ENCODE assay signal across 25 cellular contexts in genomic region chr15:31774045-31774444, GRCh38.
A peak's percentile ranks its signal among the peaks of the same experiment; 100 is the strongest.
DNase-seq lines count a peak whose midpoint lies in the region; ATAC-seq and TF ChIP-seq lines count a peak whose summit lies in the region.
"Had no signal": no experiment of that assay in that cellular context is flagged by ENCODE, and none has a peak within 500 bp of the region (broad histone marks: within the 10 kb centered on the region; RNA-seq: fewer than 3 reads in every experiment).

No MANE protein-coding gene starts in this region.

- no peaks in the 10 kb centered on the region for H3K36me3 Mint-ChIP-seq in H9 (ENCODE audit: insufficient read depth in 1 of 3, low read depth in 3 of 3)
- H3K36me3 Mint-ChIP-seq: CD4-positive, CD25-positive, alpha-beta regulatory T cell; IgD-negative memory B cell had no signal

- H3K4me3 ChIP-seq in dorsolateral prefrontal cortex, result no peak overlapping the region
- H3K4me3 ChIP-seq: BLaER1 had no signal

- intact Hi-C loops in dorsolateral prefrontal cortex (cut with DNase I), result no loop called here

- no peak overlapping the region for H3K4me3 Mint-ChIP-seq in H9
- H3K4me3 Mint-ChIP-seq: CD4-positive, CD25-positive, alpha-beta regulatory T cell; IgD-negative memory B cell had no signal

- WGBS in H9 (ENCODE audit: extremely low coverage, insufficient read length, low lambda C conversion rate), result no CpG with 5 or more reads among the region's 5 CpGs

- H3K27ac Mint-ChIP-seq in H9, result no peak overlapping the region; a peak in 2 of 7 replicates
- H3K27ac Mint-ChIP-seq: CD4-positive, CD25-positive, alpha-beta regulatory T cell; IgD-negative memory B cell had no signal

- no peak for ATAC-seq in GM19467 (IDR thresholded peaks at IDR 0.05; ENCODE audit: unreplicated experiment)
- ATAC-seq: PC-3, Right ventricle myocardium inferior had no signal

- no peak overlapping the region for H3K23ac ChIP-seq in H9 (ENCODE audit: insufficient read length, low read depth, low read length)

- no peak overlapping the region for H2BK5ac ChIP-seq in H9 (ENCODE audit: insufficient read length, low read length)

- H3K9me3 Mint-ChIP-seq in H9, result no peaks in the 10 kb centered on the region
- H3K9me3 Mint-ChIP-seq: IgD-negative memory B cell had no signal

- H4K20me1 ChIP-seq in H9 (ENCODE audit: control insufficient read depth, insufficient read depth, insufficient read length), result no peaks in the 10 kb centered on the region
- H4K20me1 ChIP-seq: BLaER1 had no signal

- H2BK12ac ChIP-seq in H9 (ENCODE audit: insufficient read length, low read depth, low read length), result no peak overlapping the region

- H4K91ac ChIP-seq in H9 (ENCODE audit: insufficient read length, low read depth, low read length), result no peak overlapping the region

- H3K27ac ChIP-seq in H9 (ENCODE audit: insufficient read length, low read depth, low read length) (no peak overlapping the region), dorsolateral prefrontal cortex (peak overlapping the region in 47 of 59 donors; percentile 14 to 89 (median 57))
- H3K27ac ChIP-seq: BLaER1, HL-60, KMS-11 had no signal

- H3K14ac ChIP-seq in H9 (ENCODE audit: insufficient read depth, low read length), result no peak overlapping the region

- H2BK15ac ChIP-seq in H9 (ENCODE audit: low read depth, low read length), result no peak overlapping the region

- DNase-seq in ELF-1 (ENCODE audit: low read depth, low spot score) (peak; percentile 16), H9 (peak; percentile 43), dorsolateral prefrontal cortex (no peak), pons (ENCODE audit: low spot score) (peak; percentile 44), NCI-H2227 treated with DMSO at 0.1 percent for 48 hours (lab: John Stamatoyannopoulos, UW) (no peak), DMS114 treated with DMSO at 0.1 percent for 48 hours (lab: John Stamatoyannopoulos, UW; ENCODE audit: unreplicated experiment) (no peak), NCI-H187 treated with DMSO at 0.1 percent for 48 hours (lab: John Stamatoyannopoulos, UW) (no peak)
- DNase-seq: CD4-positive, CD25-positive, alpha-beta regulatory T cell; GF-D8; MM.1S; NCI-H1048; NCI-H1417; NCI-H1694; NCI-H2081; NCI-H2171; NCI-H345; NCI-H524; NCI-H774; PC-3 had no signal

- no peak overlapping the region for H3K18ac ChIP-seq in H9 (ENCODE audit: insufficient read length, low read depth, low read length)

- H3K27me3 Mint-ChIP-seq in H9 (ENCODE audit: low read depth), result no peaks in the 10 kb centered on the region

- no peaks in the 10 kb centered on the region for H3K4me1 ChIP-seq in H9 (ENCODE audit: insufficient read depth, low read length)
- H3K4me1 ChIP-seq: BLaER1 had no signal

- no peak overlapping the region for H3K56ac ChIP-seq in H9 (ENCODE audit: insufficient read length, low read depth, low read length)

- no peak for TF ChIP-seq CTCF in H9 (conservative IDR thresholded peaks at IDR 0.05)
- TF ChIP-seq CTCF in dorsolateral prefrontal cortex (IDR thresholded peaks at IDR 0.05 in 54 of 56, conservative IDR thresholded peaks at IDR 0.05 in 2 of 56; ENCODE audit: low read depth in 1 of 56, partially characterized antibody in 56 of 56), result no peak

- no peaks in the 10 kb centered on the region for H3K79me2 ChIP-seq in H9 (ENCODE audit: insufficient read depth, low read length)

- no peak overlapping the region for H2BK20ac ChIP-seq in H9 (ENCODE audit: low read depth, low read length, poor library complexity, severe bottlenecking)

- H2AK5ac ChIP-seq in H9 (ENCODE audit: insufficient read length, low read length), result no peak overlapping the region

- H3K27me3 ChIP-seq in H9 (ENCODE audit: insufficient read depth, low read length) (no peaks in the 10 kb centered on the region), dorsolateral prefrontal cortex (no peaks in the 10 kb centered on the region)
- H3K27me3 ChIP-seq: BLaER1 had no signal

- H3K9me3 ChIP-seq in H9 (ENCODE audit: control insufficient read depth, low read depth, low read length), result no peaks in the 10 kb centered on the region
- H3K9me3 ChIP-seq: BLaER1 had no signal

- no peak overlapping the region for H3K9ac ChIP-seq in H9 (ENCODE audit: extremely low read depth, insufficient read length, low read length)
- H3K9ac ChIP-seq: BLaER1, KMS-11 had no signal

- H3K79me1 ChIP-seq in H9 (ENCODE audit: insufficient read depth, low read depth, low read length, poor library complexity, severe bottlenecking), result no peaks in the 10 kb centered on the region

- no peak overlapping the region for H2BK120ac ChIP-seq in H9 (ENCODE audit: low read depth, low read length, poor library complexity, severe bottlenecking)

- H4K8ac ChIP-seq in H9 (replicated peaks; ENCODE audit: insufficient read length, low read depth, low read length), result no peak overlapping the region

- H3K4me2 ChIP-seq in H9 (ENCODE audit: insufficient read depth, insufficient read length, low read length), result no peak overlapping the region
- H3K4me2 ChIP-seq: BLaER1, KMS-11 had no signal

- no peak overlapping the region for H2AFZ ChIP-seq in H9 (ENCODE audit: low read length)

- no peak overlapping the region for H3T11ph ChIP-seq in H9 (ENCODE audit: low read length)

- no peak overlapping the region for H4K5ac ChIP-seq in H9 (ENCODE audit: insufficient read length, low read depth, low read length)

- H3K23me2 ChIP-seq in H9 (ENCODE audit: insufficient read length, low read depth, low read length, poor library complexity, severe bottlenecking), result no peaks in the 10 kb centered on the region

- no peak overlapping the region for H3K4ac ChIP-seq in H9 (ENCODE audit: low read depth, low read length)

- H3K4me1 Mint-ChIP-seq in H9, result peaks cover 9 to 10% of the 10 kb centered on the region in 2 experiments
- H3K4me1 Mint-ChIP-seq: CD4-positive, CD25-positive, alpha-beta regulatory T cell; IgD-negative memory B cell had no signal

Comparison
In these comparisons a context has a peak if more than half of its experiments do, and no peak if none do; other contexts are left out.
1. DNase-seq: peak in ELF-1 (single experiment), H9 (single experiment) and pons (single experiment); none in dorsolateral prefrontal cortex (0 of 10), NCI-H2227 treated with DMSO at 0.1 percent for 48 hours (single experiment), DMS114 treated with DMSO at 0.1 percent for 48 hours (single experiment) and NCI-H187 treated with DMSO at 0.1 percent for 48 hours (single experiment).